Comparison of ENCODE assay signal across 1 cellular context in genomic region chr2:53424902-53425301, GRCh38.
TF ChIP-seq lines count a peak whose summit lies in the region.

No MANE protein-coding gene starts in this region.

TF ChIP-seq in IMR-90, 13 proteins besides CTCF, POLR2A, EP300 and RAD21 (continued from another document):
- TF ChIP-seq ELK1 (IDR thresholded peaks at IDR 0.05; ENCODE audit: borderline replicate concordance, low read depth, low read length): no peak
